In the genomic region with DNA sequence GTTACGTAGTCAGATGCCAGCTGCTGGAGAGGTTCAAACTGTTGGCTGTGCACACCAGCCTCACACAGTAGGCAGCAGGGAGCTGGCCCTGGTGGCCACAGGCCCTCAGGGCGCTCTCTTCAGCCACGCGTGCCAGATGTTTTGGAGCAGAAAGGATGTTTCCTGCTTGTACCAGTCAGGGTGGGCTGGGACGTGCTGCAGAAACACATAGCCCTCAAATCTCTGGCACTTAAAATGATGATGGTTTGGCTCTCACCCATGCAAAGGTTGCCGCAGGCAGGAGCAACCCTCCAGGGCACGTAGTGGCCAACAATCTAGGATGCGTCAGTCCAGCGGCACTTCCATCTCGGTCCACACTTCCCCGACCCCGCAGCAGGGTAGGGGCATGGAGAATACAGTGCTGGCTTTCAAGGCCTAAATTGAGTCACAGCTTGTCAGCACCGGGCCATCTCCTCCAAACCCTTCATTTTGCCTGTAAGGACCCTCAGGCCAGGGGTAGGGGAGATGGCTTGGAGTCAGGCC, we compare ENCODE assay signal across 14 cellular contexts. TPM values are rescaled to one million over a fixed set of nuclear protein-coding genes. Genes with fewer than 3 reads are reported as not detected.
DNase-seq lines count a peak whose midpoint lies in the region; ATAC-seq and TF ChIP-seq lines count a peak whose summit lies in the region.
"Had no signal": no experiment of that assay in that cellular context is flagged by ENCODE, and none has a peak within 500 bp of the region (broad histone marks: within the 10 kb centered on the region; RNA-seq: fewer than 3 reads in every experiment).

No MANE protein-coding gene starts in this region.

- no peak overlapping the region for H3K23ac ChIP-seq in neuronal stem cell (ENCODE audit: low read depth, low read length, poor library complexity)

- H3K79me1 ChIP-seq in neuronal stem cell (ENCODE audit: low read depth, low read length): no peaks in the 10 kb centered on the region

- H3K4me2 ChIP-seq in neuronal stem cell (ENCODE audit: insufficient read depth, low read length, poor library complexity, severe bottlenecking): no peak overlapping the region
- H3K4me2 ChIP-seq: BLaER1 treated with 17β-estradiol and CSF1 and Interleukin-3, amounts not matched to agents 10 nM and 100 nM; GM23338 had no signal

- in situ Hi-C loops in brain microvascular endothelial cell (cut with HindIII; ENCODE audit: low pct_ligation_motif_present, low sequenced_read_pairs): no loop called here

- peak; percentile 51 for DNase-seq in NCI-H69 (lab: John Stamatoyannopoulos, UW)
- no peak for DNase-seq in caudate nucleus (lab: John Stamatoyannopoulos, UW)
- DNase-seq in neuronal stem cell (ENCODE audit: low spot score): no peak
- DNase-seq in SKM-1 treated with dmso at 0.1 percent for 144 hours (lab: John Stamatoyannopoulos, UW; ENCODE audit: unreplicated experiment): no peak
- no peak for DNase-seq in brain microvascular endothelial cell
- DNase-seq: ACHN; Calu3; CD4-positive, CD25-positive, alpha-beta regulatory T cell; EL; H9 had no signal

- peak overlapping the region; percentile 78 for H3K18ac ChIP-seq in neuronal stem cell (ENCODE audit: low read length)

- no peak for TF ChIP-seq CTCF in brain microvascular endothelial cell (IDR thresholded peaks at IDR 0.05; ENCODE audit: low read depth, low read length, missing control alignments)

- H2BK12ac ChIP-seq in neuronal stem cell (ENCODE audit: low read length): peak overlapping the region; percentile 8

- no peak overlapping the region for H2BK120ac ChIP-seq in neuronal stem cell (ENCODE audit: low read depth, low read length)

- H3K14ac ChIP-seq in neuronal stem cell (ENCODE audit: low read length): peak overlapping the region; percentile 42

- H3K27ac ChIP-seq in caudate nucleus (ENCODE audit: low read depth, low read length) (peak overlapping the region; percentile 78), layer of hippocampus (ENCODE audit: low read depth, low read length) (peak overlapping the region; percentile 67), neuronal stem cell (replicated peaks; ENCODE audit: low read length) (peak overlapping the region; percentile 78), brain microvascular endothelial cell (no peak overlapping the region)
- H3K27ac ChIP-seq: BLaER1 treated with 17β-estradiol and CSF1 and Interleukin-3, amounts not matched to agents 10 nM and 100 nM had no signal

- peaks cover 0 to 8% of the 10 kb centered on the region in 2 donors for H3K9me3 ChIP-seq in neuronal stem cell (replicated peaks in 1 of 2; ENCODE audit: control insufficient read depth in 2 of 2, insufficient read depth in 1 of 2, low read depth in 1 of 2, low read length in 2 of 2)
- H3K9me3 ChIP-seq: BLaER1 treated with 17β-estradiol and CSF1 and Interleukin-3, amounts not matched to agents 10 nM and 100 nM had no signal

- H3K27me3 ChIP-seq in layer of hippocampus (ENCODE audit: control insufficient read depth, insufficient read depth, low read length): no peaks in the 10 kb centered on the region
- H3K27me3 ChIP-seq in neuronal stem cell (ENCODE audit: control insufficient read depth in 3 of 3, insufficient read depth in 3 of 3, low read depth in 1 of 3, low read length in 3 of 3): no peaks in the 10 kb centered on the region
- no peaks in the 10 kb centered on the region for H3K27me3 ChIP-seq in brain microvascular endothelial cell (replicated peaks)
- H3K27me3 ChIP-seq: BLaER1 treated with 17β-estradiol and CSF1 and Interleukin-3, amounts not matched to agents 10 nM and 100 nM had no signal

- peak overlapping the region; percentile 78 for H2BK15ac ChIP-seq in neuronal stem cell (ENCODE audit: low read length)

- H3K9ac ChIP-seq in neuronal stem cell (ENCODE audit: low read depth, low read length, poor library complexity): no peak overlapping the region
- H3K9ac ChIP-seq: BLaER1 treated with 17β-estradiol and CSF1 and Interleukin-3, amounts not matched to agents 10 nM and 100 nM had no signal

- H3K4me1 ChIP-seq in neuronal stem cell (ENCODE audit: control insufficient read depth in 2 of 2, insufficient read depth in 1 of 2, low read depth in 1 of 2, low read length in 2 of 2): peaks cover 27 to 29% of the 10 kb centered on the region in 2 donors

- H3K4ac ChIP-seq in neuronal stem cell (ENCODE audit: low read length): peak overlapping the region; percentile 60

- H2BK5ac ChIP-seq in neuronal stem cell (ENCODE audit: low read length): peak overlapping the region; percentile 43

- ATAC-seq in GM19452 (IDR thresholded peaks at IDR 0.05; ENCODE audit: unreplicated experiment): no peak
- ATAC-seq: GM23338 had no signal

- peak overlapping the region; percentile 80 for H2AFZ ChIP-seq in neuronal stem cell (ENCODE audit: low read length)
- H2AFZ ChIP-seq: GM23338 had no signal

- peak overlapping the region; percentile 64 for H4K91ac ChIP-seq in neuronal stem cell (ENCODE audit: low read depth, low read length, poor library complexity)

- H3K4me3 ChIP-seq in neuronal stem cell (ENCODE audit: low read length in 2 of 2) (peak overlapping the region in 1 of 2 donors; percentile 77), brain microvascular endothelial cell (ENCODE audit: low read depth, low read length) (no peak overlapping the region)
- H3K4me3 ChIP-seq: BLaER1 treated with 17β-estradiol and CSF1 and Interleukin-3, amounts not matched to agents 10 nM and 100 nM; GM23338 had no signal

- peaks cover 0 to 34% of the 10 kb centered on the region in 2 donors for H3K36me3 ChIP-seq in neuronal stem cell (replicated peaks in 1 of 2; ENCODE audit: control insufficient read depth in 2 of 2, insufficient read depth in 2 of 2, low read length in 2 of 2)
- H3K36me3 ChIP-seq in brain microvascular endothelial cell (replicated peaks): no peaks in the 10 kb centered on the region
- H3K36me3 ChIP-seq: BLaER1 treated with 17β-estradiol and CSF1 and Interleukin-3, amounts not matched to agents 10 nM and 100 nM had no signal

- peak overlapping the region; percentile 93 for H2AK5ac ChIP-seq in neuronal stem cell (ENCODE audit: low read depth, low read length)

- WGBS in neuronal stem cell (ENCODE audit: extremely low coverage in 2 of 2, insufficient read length in 2 of 2, insufficient replicate concordance in 1 of 2), 2 donors: no CpG with 5 or more reads among the region's 13 CpGs

- H4K8ac ChIP-seq in neuronal stem cell (ENCODE audit: low read depth, low read length): peak overlapping the region; percentile 88

RNA-seq across cellular contexts. Expression of gene FAM181A, which starts 1.7 kb away (rescaled TPM):
- 2.3 TPM for polyA plus RNA-seq in neuronal stem cell (2013, experiment 1 of 2)
- 2.4 TPM for polyA plus RNA-seq in neuronal stem cell (2013, experiment 2 of 2)
- polyA plus RNA-seq: CD4-positive, CD25-positive, alpha-beta regulatory T cell; GM23338 had no signal

RNA-seq across cellular contexts. Expression of gene ASB2, which starts 50.9 kb away (rescaled TPM):
- 0.43 TPM for polyA plus RNA-seq in neuronal stem cell (2013, experiment 1 of 2)
- 0.50 TPM for polyA plus RNA-seq in neuronal stem cell (2013, experiment 2 of 2)
